ENCODE assay signal across 8 cellular contexts in genomic region chr13:30870049-30870884, GRCh38. TPM values are rescaled to one million over a fixed set of nuclear protein-coding genes. Genes with fewer than 3 reads are reported as not detected.
DNase-seq lines count a peak whose midpoint lies in the region; ATAC-seq and TF ChIP-seq lines count a peak whose summit lies in the region.

No MANE protein-coding gene starts in this region.

- ATAC-seq in HG02759 (IDR thresholded peaks at IDR 0.05; ENCODE audit: unreplicated experiment) = peak; percentile 70

- peak overlapping the region; percentile 73 to 81 (median 80) for H3K27ac ChIP-seq in transverse colon

- TF ChIP-seq CTCF in transverse colon (IDR thresholded peaks at IDR 0.05) = no peak

- intact Hi-C loops in transverse colon (cut with DNase I; ENCODE audit: low total_unique reads) = no loop called here

- no peak for TF ChIP-seq EP300 in transverse colon (IDR thresholded peaks at IDR 0.05; ENCODE audit: low read depth)

- in situ Hi-C loops in SK-MEL-5 (cut with HindIII; ENCODE audit: low pct_unique_long_range_greater_than_20kb, low sequenced_read_pairs) = no loop called here
- in situ Hi-C loops in transverse colon (cut with MboI; ENCODE audit: low pct_ligation_motif_present in 1 of 4, low pct_unique_long_range_greater_than_20kb in 1 of 4, low sequenced_read_pairs in 3 of 4) = no loop called here

- no peaks in the 10 kb centered on the region for H3K27me3 ChIP-seq in transverse colon

- TF ChIP-seq POLR2A in transverse colon (IDR thresholded peaks at IDR 0.05) = no peak

- no peak overlapping the region for H3K4me3 ChIP-seq in transverse colon

- WGBS in transverse colon (ENCODE audit: low coverage in 1 of 2), 2 donors = 60 to 69% methylated on average over 1 to 9 of the region's 9 CpGs

- DNase-seq in Daoy (ENCODE audit: low read depth) (peak; percentile 95), SK-MEL-5 (ENCODE audit: low read depth, low spot score) (peak; percentile 71), cerebellar cortex (ENCODE audit: low spot score) (peak; percentile 13), lung microvascular endothelial cell (ENCODE audit: low read depth in 2 of 2) (peak; percentile 86 to 99), transverse colon (peak; percentile 55), NCI-H2196 treated with DMSO at 0.1 percent for 48 hours (lab: John Stamatoyannopoulos, UW; ENCODE audit: unreplicated experiment) (no peak)
- no peak for DNase-seq in activated effector memory CD4-positive, alpha-beta T cell treated with Interleukin-2 at 50 U/mL for 16 hours

- peaks cover 7 to 27% (median 12%) of the 10 kb centered on the region in 4 donors for H3K4me1 ChIP-seq in transverse colon

- no peaks in the 10 kb centered on the region for H3K36me3 ChIP-seq in transverse colon

- H3K9me3 ChIP-seq in transverse colon = no peaks in the 10 kb centered on the region

RNA-seq across cellular contexts. Expression of gene MEDAG, which starts 35.8 kb away (rescaled TPM):
- total RNA-seq in Daoy (2014; rRNA removed; shearing (Covaris generic)) = 0.86 TPM in 1 of 2 replicates, not detected in the other
- total RNA-seq in SK-MEL-5 (2014; rRNA removed; shearing (Covaris generic)) = not detected in 2 replicates
- not detected in 2 replicates for polyA plus RNA-seq in SK-MEL-5 (2015; cell fraction: cytosol; rRNA removed)
- polyA plus RNA-seq in SK-MEL-5 (2015; cell fraction: nucleus; rRNA removed) = not detected in 2 replicates
- 27.2 and 170 TPM in 2 replicates for total RNA-seq in lung microvascular endothelial cell
- 10 to 100 TPM in 2 of 4 donors, 1 to 10 TPM in 2; 5.4 to 30.8 (median 10.0) TPM for total RNA-seq in transverse colon

Comparison
In these comparisons a context has a peak if more than half of its experiments do, and no peak if none do; other contexts are left out.
1. DNase-seq: peak in Daoy (single experiment), SK-MEL-5 (single experiment), cerebellar cortex (single experiment), lung microvascular endothelial cell (2 of 2) and transverse colon (single experiment); none in activated effector memory CD4-positive, alpha-beta T cell treated with Interleukin-2 at 50 U/mL for 16 hours (single experiment) and NCI-H2196 treated with DMSO at 0.1 percent for 48 hours (single experiment).